In genomic region chr22:25780673-25781072, GRCh38 we compare ENCODE assay signal across 27 cellular contexts. TPM values are rescaled to one million over a fixed set of nuclear protein-coding genes. Genes with fewer than 3 reads are reported as not detected.
DNase-seq lines count a peak whose midpoint lies in the region; ATAC-seq, FAIRE-seq and TF ChIP-seq lines count a peak whose summit lies in the region.
"Had no signal": no experiment of that assay in that cellular context is flagged by ENCODE, and none has a peak within 500 bp of the region (broad histone marks: within the 10 kb centered on the region; RNA-seq: fewer than 3 reads in every experiment).

No MANE protein-coding gene starts in this region.

- no peak overlapping the region for H4K8ac ChIP-seq in mesenchymal stem cell (ENCODE audit: low read length)

- H2AK5ac ChIP-seq in mesenchymal stem cell (ENCODE audit: low read length, severe bottlenecking), result no peak overlapping the region

- no peaks in the 10 kb centered on the region for H3K79me1 ChIP-seq in mesenchymal stem cell (replicated peaks; ENCODE audit: low read length, poor library complexity, severe bottlenecking)

- no peaks in the 10 kb centered on the region for H3K4me1 ChIP-seq in mesenchymal stem cell (ENCODE audit: control insufficient read depth, insufficient read depth, low read depth, low read length)
- H3K4me1 ChIP-seq: ascending aorta, prostate gland, stomach, tibial artery had no signal

- H3K18ac ChIP-seq in mesenchymal stem cell (ENCODE audit: low read depth in 1 of 2, low read length in 2 of 2), result no peak overlapping the region

- no peak overlapping the region for H4K91ac ChIP-seq in mesenchymal stem cell (ENCODE audit: low read length)

- H2BK120ac ChIP-seq in mesenchymal stem cell (ENCODE audit: low read depth, low read length), result no peak overlapping the region

- ATAC-seq in SK-N-SH treated with all-trans-retinoic acid at 6 μM for 48 hours, result peak; percentile 72
- ATAC-seq in HG02973 (IDR thresholded peaks at IDR 0.05; ENCODE audit: unreplicated experiment), result no peak
- ATAC-seq: activated naive CD4-positive, alpha-beta T cell treated with anti-CD3 and anti-CD28 coated beads, Interleukin-2, amount 50 U/mL, for 72 hours; GM12878; left lobe of liver; WTC11 had no signal

- H3K27me3 ChIP-seq in mesenchymal stem cell (ENCODE audit: control insufficient read depth in 1 of 2, insufficient read depth in 1 of 2, low read length in 2 of 2), result peaks cover 0 to 32% of the 10 kb centered on the region in 2 experiments
- H3K27me3 ChIP-seq: ascending aorta, heart left ventricle, neutrophil had no signal

- no peaks in the 10 kb centered on the region for H3K9me3 ChIP-seq in mesenchymal stem cell (ENCODE audit: control insufficient read depth, low read length)
- H3K9me3 ChIP-seq: ascending aorta, heart left ventricle, neutrophil, prostate gland, stomach, tibial artery had no signal

- no peak for FAIRE-seq in HTR-8/SVneo (lab: Jason Lieb, UNC)
- FAIRE-seq: GM12878 had no signal

- DNase-seq in DMS 273 (lab: John Stamatoyannopoulos, UW; ENCODE audit: unreplicated experiment) (peak; percentile 77), NCI-H1694 treated with DMSO at 0.1 percent for 48 hours (lab: John Stamatoyannopoulos, UW) (peak; percentile 73), mesenchymal stem cell (peak; percentile 86), HTR-8/SVneo (ENCODE audit: insufficient read length, low spot score) (no peak), NCI-H345 treated with DMSO at 0.1 percent for 48 hours (lab: John Stamatoyannopoulos, UW; ENCODE audit: unreplicated experiment) (no peak)
- DNase-seq: activated CD4-positive, alpha-beta T cell treated with anti-CD3 and anti-CD28 coated beads, Interleukin-2, amount 50 U/mL, for 1 hour; CD4-positive, alpha-beta memory T cell; DMS79 treated with DMSO at 0.1 percent for 48 hours; dorsolateral prefrontal cortex; H9; Karpas-422; mesendoderm; NCI-H2171 treated with DMSO at 0.1 percent for 48 hours; NCI-H526 treated with DMSO at 0.1 percent for 48 hours; OCI-M1; stomach; tibial artery had no signal

- H3K4ac ChIP-seq in mesenchymal stem cell (ENCODE audit: low read depth in 1 of 2, low read length in 2 of 2), result no peak overlapping the region

- 30% methylated on average over 7 of the region's 11 CpGs for WGBS in mesenchymal stem cell

- no peak overlapping the region for H3K27ac ChIP-seq in mesenchymal stem cell (ENCODE audit: low read length, poor library complexity, severe bottlenecking)
- H3K27ac ChIP-seq: ascending aorta, dorsolateral prefrontal cortex, heart left ventricle, neutrophil, prostate gland, stomach, tibial artery had no signal

- no peak overlapping the region for H2BK15ac ChIP-seq in mesenchymal stem cell (ENCODE audit: low read depth, poor library complexity, severe bottlenecking)

- H3K9ac ChIP-seq in mesenchymal stem cell (ENCODE audit: low read length), result no peak overlapping the region

- no peak overlapping the region for H3K4me3 ChIP-seq in mesenchymal stem cell (ENCODE audit: insufficient read depth in 1 of 2, low read depth in 1 of 2, low read length in 2 of 2)
- H3K4me3 ChIP-seq: ascending aorta, dorsolateral prefrontal cortex, GM12878, heart left ventricle, prostate gland, stomach, tibial artery had no signal

- H3K14ac ChIP-seq in mesenchymal stem cell (ENCODE audit: low read length in 2 of 2), result no peak overlapping the region

- no peak overlapping the region for H2BK5ac ChIP-seq in mesenchymal stem cell (ENCODE audit: low read depth, low read length, poor library complexity, severe bottlenecking)

- H2BK12ac ChIP-seq in mesenchymal stem cell (ENCODE audit: low read length in 2 of 2), result no peak overlapping the region

- no peaks in the 10 kb centered on the region for H3K36me3 ChIP-seq in mesenchymal stem cell (ENCODE audit: control insufficient read depth in 1 of 2, insufficient read depth in 2 of 2, low read depth in 1 of 2, low read length in 2 of 2)
- H3K36me3 ChIP-seq: neutrophil, prostate gland, stomach, tibial artery had no signal

- no peak overlapping the region for H3K23ac ChIP-seq in mesenchymal stem cell (ENCODE audit: low read length in 2 of 2)

- H2AFZ ChIP-seq in mesenchymal stem cell (ENCODE audit: low read depth, low read length), result no peak overlapping the region

- no peak overlapping the region for H3K4me2 ChIP-seq in mesenchymal stem cell (ENCODE audit: low read length, poor library complexity, severe bottlenecking)

TF ChIP-seq in SK-N-SH treated with all-trans-retinoic acid at 6 μM for 48 hours, 23 proteins besides CTCF, POLR2A, EP300 and RAD21:
- TF ChIP-seq PPARA (CRISPR knock-in tag; IDR thresholded peaks at IDR 0.05; ENCODE audit: borderline replicate concordance), result no peak
- no peak for TF ChIP-seq RARB (CRISPR knock-in tag; IDR thresholded peaks at IDR 0.05)
- TF ChIP-seq SNAI2 (CRISPR knock-in tag; IDR thresholded peaks at IDR 0.05), result no peak
- peak; percentile 99 for TF ChIP-seq TCF4 (CRISPR knock-in tag; IDR thresholded peaks at IDR 0.05; ENCODE audit: borderline replicate concordance)
- no peak for TF ChIP-seq ZNF8 (CRISPR knock-in tag; IDR thresholded peaks at IDR 0.05)
- TF ChIP-seq CSRNP3 (CRISPR knock-in tag; IDR thresholded peaks at IDR 0.05), result 0 out of 2 replicates have a peak, but pooled peaks have one; percentile 61
- TF ChIP-seq TSHZ2 (CRISPR knock-in tag; IDR thresholded peaks at IDR 0.05), result peak; percentile 94
- TF ChIP-seq ISL1 (CRISPR knock-in tag; IDR thresholded peaks at IDR 0.05), result peak; percentile 73
- TF ChIP-seq OSR1 (CRISPR knock-in tag; IDR thresholded peaks at IDR 0.05), result no peak
- TF ChIP-seq ZNF565 (CRISPR knock-in tag; conservative IDR thresholded peaks at IDR 0.05; ENCODE audit: low read depth), result 0 out of 2 replicates have a peak, but pooled peaks have one; percentile 7
- 0 out of 2 replicates have a peak, but pooled peaks have one; percentile 45 for TF ChIP-seq GLIS3 (CRISPR knock-in tag; IDR thresholded peaks at IDR 0.05)
- TF ChIP-seq ZFP3 (CRISPR knock-in tag; IDR thresholded peaks at IDR 0.05), result 0 out of 2 replicates have a peak, but pooled peaks have one; percentile 56
- TF ChIP-seq CREB5 (CRISPR knock-in tag; IDR thresholded peaks at IDR 0.05; ENCODE audit: low read depth), result no peak
- TF ChIP-seq ZFP30 (CRISPR knock-in tag; IDR thresholded peaks at IDR 0.05), result no peak
- TF ChIP-seq TOX (CRISPR knock-in tag; IDR thresholded peaks at IDR 0.05; ENCODE audit: borderline replicate concordance), result no peak

RNA-seq across cellular contexts. Expression of gene MYO18B, which starts 38.7 kb away (rescaled TPM):
- 0.01 TPM for polyA plus RNA-seq in mesenchymal stem cell (2013, experiment 1 of 2)
- 0.01 TPM for polyA plus RNA-seq in mesenchymal stem cell (2013, experiment 2 of 2)

Comparison
In these comparisons a context has a peak if more than half of its experiments do, and no peak if none do; other contexts are left out.
1. DNase-seq: peak in DMS 273 (single experiment), NCI-H1694 treated with DMSO at 0.1 percent for 48 hours (single experiment) and mesenchymal stem cell (single experiment); none in HTR-8/SVneo (single experiment) and NCI-H345 treated with DMSO at 0.1 percent for 48 hours (single experiment).